In the genomic region with DNA sequence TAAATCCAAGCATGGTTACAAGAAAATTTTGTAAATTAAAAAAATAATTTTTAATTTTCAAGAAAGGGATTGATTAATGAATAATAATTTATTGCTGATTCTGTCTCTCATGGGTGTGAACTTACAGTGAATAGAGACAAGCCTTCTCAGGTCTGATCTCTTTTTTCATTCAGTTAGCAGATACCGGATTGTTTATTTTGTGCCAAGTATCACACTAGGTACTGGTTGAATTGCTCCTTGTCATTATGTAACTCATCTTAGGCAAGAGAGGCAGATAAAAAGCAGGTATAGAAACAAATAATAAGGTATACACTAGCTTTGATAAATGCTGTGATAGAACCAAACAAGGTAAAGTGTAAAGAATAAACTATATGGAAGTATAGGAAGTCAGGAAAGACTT, we compare ENCODE assay signal across 16 cellular contexts.
A peak's percentile ranks its signal among the peaks of the same experiment; 100 is the strongest.
DNase-seq lines count a peak whose midpoint lies in the region; ATAC-seq, FAIRE-seq and TF ChIP-seq lines count a peak whose summit lies in the region.
"Had no signal": no experiment of that assay in that cellular context is flagged by ENCODE, and none has a peak within 500 bp of the region (broad histone marks: within the 10 kb centered on the region; RNA-seq: fewer than 3 reads in every experiment).

No MANE protein-coding gene starts in this region.

- peak overlapping the region; percentile 49 for H3K9ac ChIP-seq in Loucy (ENCODE audit: low read depth, low read length, poor library complexity, severe bottlenecking)
- H3K9ac ChIP-seq: GM23248 had no signal

- H3K4me1 ChIP-seq in Loucy (ENCODE audit: insufficient read depth, low read length, poor library complexity, severe bottlenecking), result peaks cover 13% of the 10 kb centered on the region
- H3K4me1 ChIP-seq: A549, Caco-2, HAP-1 had no signal

- no peak for FAIRE-seq in HTR-8/SVneo (lab: Jason Lieb, UNC)
- FAIRE-seq: A549, GM19239 had no signal

- H2AFZ ChIP-seq in Loucy (ENCODE audit: low read length), result no peak overlapping the region
- H2AFZ ChIP-seq: GM23248 had no signal

- no peaks in the 10 kb centered on the region for H3K27me3 ChIP-seq in Loucy (ENCODE audit: insufficient read depth, low read length, poor library complexity, severe bottlenecking)

- H3K4me2 ChIP-seq in Loucy (ENCODE audit: low read depth, low read length, poor library complexity, severe bottlenecking), result peak overlapping the region; percentile 68
- H3K4me2 ChIP-seq: A549 had no signal

- no peak for TF ChIP-seq CTCF in Loucy (conservative IDR thresholded peaks at IDR 0.05; ENCODE audit: low read length)

- no peaks in the 10 kb centered on the region for H4K20me1 ChIP-seq in Loucy (ENCODE audit: insufficient read depth, low read length, poor library complexity, severe bottlenecking)

- peak; percentile 15 to 39 for DNase-seq in NCI-H187 (lab: John Stamatoyannopoulos, UW)
- no peak for DNase-seq in NCI-H187 treated with DMSO at 0.1 percent for 48 hours (lab: John Stamatoyannopoulos, UW)
- DNase-seq in NCI-H345 treated with DMSO at 0.1 percent for 48 hours (lab: John Stamatoyannopoulos, UW; ENCODE audit: unreplicated experiment), result peak; percentile 1
- peak; percentile 57 for DNase-seq in cerebellar cortex (ENCODE audit: low spot score)
- DNase-seq in HTR-8/SVneo (ENCODE audit: insufficient read length, low spot score), result no peak
- DNase-seq: AML-193; Caco-2; CD4-positive, alpha-beta T cell; GF-D8; GM23248 had no signal

- no peaks in the 10 kb centered on the region for H3K36me3 ChIP-seq in Loucy (ENCODE audit: insufficient read depth, low read length)
- H3K36me3 ChIP-seq: HAP-1 had no signal

- no peaks in the 10 kb centered on the region; the same call in 1 of the 2 replicates for H3K9me3 ChIP-seq in Loucy (ENCODE audit: insufficient read depth, low read depth, low read length)
- H3K9me3 ChIP-seq: A549, Caco-2, HAP-1 had no signal

- no peaks in the 10 kb centered on the region for H3K9me2 ChIP-seq in Loucy (replicated peaks; ENCODE audit: low read depth, low read length)

- no peaks in the 10 kb centered on the region for H3F3A ChIP-seq in Loucy (ENCODE audit: low read depth)

- H3K4me3 ChIP-seq in Loucy (ENCODE audit: low read length, poor library complexity, severe bottlenecking), result peak overlapping the region; percentile 63
- H3K4me3 ChIP-seq: A549, GM23248, HAP-1 had no signal

- ATAC-seq in GM18870 (IDR thresholded peaks at IDR 0.05; ENCODE audit: unreplicated experiment), result no peak
- no peak for ATAC-seq in GM18868 (IDR thresholded peaks at IDR 0.05; ENCODE audit: unreplicated experiment)
- ATAC-seq: A549 had no signal

- H3K79me2 ChIP-seq in Loucy (ENCODE audit: insufficient read depth, low read length), result no peaks in the 10 kb centered on the region

Comparison
In these comparisons a context has a peak if more than half of its experiments do, and no peak if none do; other contexts are left out.
1. DNase-seq: peak in NCI-H187 (2 of 2), NCI-H345 treated with DMSO at 0.1 percent for 48 hours (single experiment) and cerebellar cortex (single experiment); none in NCI-H187 treated with DMSO at 0.1 percent for 48 hours (single experiment) and HTR-8/SVneo (single experiment).